8 cellular contexts compared by ENCODE assay signal in the genomic region with DNA sequence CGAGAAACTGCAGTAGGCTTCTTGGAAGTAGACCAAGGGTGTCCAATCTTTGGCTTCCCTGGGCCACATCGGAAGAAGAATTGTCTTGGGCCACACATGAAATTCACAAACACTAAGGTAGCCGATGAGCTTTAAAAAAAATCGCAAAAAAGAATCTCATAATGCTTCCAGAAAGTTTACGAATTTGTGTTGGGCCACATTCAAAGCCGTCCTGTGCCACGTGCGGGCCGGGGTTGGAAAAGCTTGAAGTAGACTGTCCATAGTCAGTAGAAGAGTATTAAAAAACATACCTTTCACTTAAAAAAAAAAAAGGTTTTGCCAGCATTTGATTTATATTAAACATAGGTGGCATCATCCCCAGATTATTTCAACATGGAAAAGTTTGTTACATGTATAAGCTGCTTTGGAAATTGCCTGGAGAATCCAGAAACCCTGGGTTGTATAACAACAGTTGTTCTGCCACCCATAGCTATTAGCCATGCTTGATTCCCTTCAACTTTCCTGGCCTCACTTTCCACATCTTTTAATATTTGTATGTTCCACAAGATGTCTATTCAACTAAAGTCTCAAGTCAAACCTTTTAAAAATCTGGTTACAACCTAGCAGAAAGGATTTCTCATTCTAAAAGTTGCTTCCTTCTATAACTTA. TPM values are rescaled to one million over a fixed set of nuclear protein-coding genes. Genes with fewer than 3 reads are reported as not detected.
DNase-seq lines count a peak whose midpoint lies in the region; ATAC-seq and TF ChIP-seq lines count a peak whose summit lies in the region.

No MANE protein-coding gene starts in this region.

- no peaks in the 10 kb centered on the region for H3K27me3 ChIP-seq in colonic mucosa
- H3K27me3 ChIP-seq in naive thymus-derived CD4-positive, alpha-beta T cell (ENCODE audit: control insufficient read depth in 2 of 2, insufficient read depth in 2 of 2, low read length in 2 of 2) = no peaks in the 10 kb centered on the region

- H3K27ac Mint-ChIP-seq in naive thymus-derived CD4-positive, alpha-beta T cell = peak overlapping the region; percentile 88 to 94 (median 93)

- CTCF ChIA-PET in naive thymus-derived CD4-positive, alpha-beta T cell (lab: Charles Lee) = interaction anchor here (1.1 kb wide), 1 partner anchor 75 kb away, joined by 3 read pairs; no protein-coding TSS in a partner anchor

- POLR2A ChIA-PET in naive thymus-derived CD4-positive, alpha-beta T cell (lab: Charles Lee) = interaction anchor here (0.6 to 3.5 kb wide), 5 partner anchors 42 to 206 kb away, joined by 3 to 14 read pairs (median 5); partner anchors contain the start of genes CRYL1 and EEF1AKMT1

- TF ChIP-seq CTCF in AG10803 (conservative IDR thresholded peaks at IDR 0.05; ENCODE audit: low read length) (no peak), colonic mucosa (IDR thresholded peaks at IDR 0.05) (no peak), GM20000 (IDR thresholded peaks at IDR 0.05; ENCODE audit: extremely low read depth, missing control alignments) (no peak)

- H3K27me3 Mint-ChIP-seq in naive thymus-derived CD4-positive, alpha-beta T cell = no peaks in the 10 kb centered on the region

- peak overlapping the region; percentile 64 to 82 for H3K9ac ChIP-seq in colonic mucosa (ENCODE audit: low read depth in 2 of 2, low read length in 2 of 2)

- intact Hi-C loops in colonic mucosa (cut with DNase I) = no loop called here
- intact Hi-C loops in naive thymus-derived CD4-positive, alpha-beta T cell (cut with micrococcal nuclease) = loop anchor here (1.0 to 10.0 kb wide), 18 partner anchors 42 to 1103 kb away; partner anchors contain the start of genes EEF1AKMT1 (in 2 of the 2), GJB2 (in 2 of the 2), XPO4 (in 2 of the 2) and ZMYM5 (in 2 of the 2)

- no peak for ATAC-seq in naive thymus-derived CD4-positive, alpha-beta T cell
- no peak for ATAC-seq in HG02763 (IDR thresholded peaks at IDR 0.05; ENCODE audit: unreplicated experiment)
- no peak for ATAC-seq in HG02642 (IDR thresholded peaks at IDR 0.05; ENCODE audit: poor library complexity, unreplicated experiment)

- H3K4me1 Mint-ChIP-seq in naive thymus-derived CD4-positive, alpha-beta T cell = peaks cover 7 to 22% (median 16%) of the 10 kb centered on the region in 7 donors

- H3K4me1 ChIP-seq in colonic mucosa = peaks cover 7% of the 10 kb centered on the region
- H3K4me1 ChIP-seq in naive thymus-derived CD4-positive, alpha-beta T cell (ENCODE audit: control insufficient read depth in 2 of 2, insufficient read depth in 2 of 2, low read length in 2 of 2) = peaks cover 0 to 8% of the 10 kb centered on the region in 2 donors

- H3K4me3 Mint-ChIP-seq in naive thymus-derived CD4-positive, alpha-beta T cell = peak overlapping the region; percentile 88 to 97 (median 93)

- peak overlapping the region; percentile 97 for H3K27ac ChIP-seq in colonic mucosa
- H3K27ac ChIP-seq in naive thymus-derived CD4-positive, alpha-beta T cell (ENCODE audit: low read depth, low read length) = peak overlapping the region; percentile 73

- H3K9me3 ChIP-seq in colonic mucosa = no peaks in the 10 kb centered on the region
- H3K9me3 ChIP-seq in naive thymus-derived CD4-positive, alpha-beta T cell (ENCODE audit: control insufficient read depth in 2 of 3, low read length in 3 of 3) = no peaks in the 10 kb centered on the region

- H3K9me3 Mint-ChIP-seq in naive thymus-derived CD4-positive, alpha-beta T cell = peaks cover 0 to 26% (median 5%) of the 10 kb centered on the region in 11 donors

- H3K4me3 ChIP-seq in AG10803 (ENCODE audit: low read length) (peak overlapping the region; percentile 78), colonic mucosa (peak overlapping the region; percentile 75)
- peak overlapping the region; percentile 83 for H3K4me3 ChIP-seq in Jurkat, Clone E6-1 (ENCODE audit: low read length)
- H3K4me3 ChIP-seq in naive thymus-derived CD4-positive, alpha-beta T cell (ENCODE audit: low read length) = peak overlapping the region; percentile 52

- H3K36me3 ChIP-seq in colonic mucosa = no peaks in the 10 kb centered on the region
- H3K36me3 ChIP-seq in naive thymus-derived CD4-positive, alpha-beta T cell (ENCODE audit: control insufficient read depth in 2 of 3, insufficient read depth in 3 of 3, low read length in 3 of 3) = peaks cover 0 to 4% (median 0%) of the 10 kb centered on the region in 3 experiments

- DNase-seq in AG10803 (ENCODE audit: low read depth) (peak; percentile 4), colonic mucosa (no peak), GM20000 (ENCODE audit: low spot score) (no peak), CD1c-positive myeloid dendritic cell (ENCODE audit: extremely low spot score) (no peak)
- no peak for DNase-seq in Jurkat, Clone E6-1 (ENCODE audit: low read depth, low spot score)
- DNase-seq in naive thymus-derived CD4-positive, alpha-beta T cell = no peak

- H3K36me3 Mint-ChIP-seq in naive thymus-derived CD4-positive, alpha-beta T cell = peaks cover 10 to 29% (median 15%) of the 10 kb centered on the region in 5 donors

RNA-seq across cellular contexts. Expression of gene IFT88, which starts 1.0 kb away (rescaled TPM):
- polyA plus RNA-seq in Jurkat, Clone E6-1 (2012; ENCODE audit: insufficient read depth, insufficient read length) = 10.7 TPM
- total RNA-seq in colonic mucosa = 10 to 100 TPM; 11.8 to 12.0 TPM
- total RNA-seq in naive thymus-derived CD4-positive, alpha-beta T cell = 10 to 100 TPM in 3 of 5 experiments, 1 to 10 TPM in 2; 5.0 to 17.0 (median 11.7) TPM
- polyA plus RNA-seq in naive thymus-derived CD4-positive, alpha-beta T cell = 1 to 10 TPM; 6.4 to 7.9 TPM

RNA-seq across cellular contexts. Expression of gene CRYL1, which starts 42.3 kb away (rescaled TPM):
- 28.9 TPM for polyA plus RNA-seq in Jurkat, Clone E6-1 (2012; ENCODE audit: insufficient read depth, insufficient read length)
- 100 to 1,000 TPM in 1 of 2 donors, 10 to 100 TPM in 1; 64.6 to 144 TPM for total RNA-seq in colonic mucosa
- total RNA-seq in naive thymus-derived CD4-positive, alpha-beta T cell = 10 to 100 TPM; 12.3 to 21.2 (median 16.3) TPM
- 10 to 100 TPM; 32.4 to 44.1 TPM for polyA plus RNA-seq in naive thymus-derived CD4-positive, alpha-beta T cell
